ENCODE assay signal across 28 cellular contexts in genomic region chr1:69835924-69836323, GRCh38.
"Had no signal": no experiment of that assay in that cellular context is flagged by ENCODE, and none has a peak within 500 bp of the region (broad histone marks: within the 10 kb centered on the region; RNA-seq: fewer than 3 reads in every experiment).

No MANE protein-coding gene starts in this region.

- H3K4me1 ChIP-seq: colonic mucosa, esophagus muscularis mucosa, foreskin keratinocyte, parathyroid adenoma, right atrium auricular region, stomach, tibial artery had no signal

- H3K36me3 ChIP-seq: colonic mucosa, esophagus muscularis mucosa, neutrophil, right atrium auricular region, stomach, tibial artery had no signal

- FAIRE-seq: endothelial cell of umbilical vein, keratinocyte had no signal

- H3K9ac ChIP-seq: parathyroid adenoma had no signal

- H3K4me1 Mint-ChIP-seq: endodermal cell; naive thymus-derived CD8-positive, alpha-beta T cell; nephron progenitor cell; stimulated activated effector memory CD8-positive, alpha-beta T cell treated with anti-CD3 and anti-CD28 coated beads, Interleukin-12 subunit alpha, Interleukin-12 subunit beta, amount 100 ng/mL, for 72 hours had no signal

- ATAC-seq: foreskin keratinocyte; left lobe of liver; naive thymus-derived CD8-positive, alpha-beta T cell; sciatic nerve; stimulated activated effector memory CD8-positive, alpha-beta T cell treated with anti-CD3 and anti-CD28 coated beads, Interleukin-12 subunit alpha, Interleukin-12 subunit beta, amount 100 ng/mL, for 72 hours had no signal

- H3K4me3 ChIP-seq: colonic mucosa, esophagus muscularis mucosa, lung, right atrium auricular region, stomach, tibial artery had no signal

- H3K79me2 ChIP-seq: parathyroid adenoma had no signal

- H3K27ac Mint-ChIP-seq: dendritic cell treated with granulocyte-macrophage colony-stimulating factor and Interleukin-4, amounts not matched to agents 40 ng/mL and 50 ng/mL, for 4 days; endodermal cell; naive thymus-derived CD8-positive, alpha-beta T cell; nephron progenitor cell; progenitor cell of endocrine pancreas; stimulated activated effector memory CD8-positive, alpha-beta T cell treated with anti-CD3 and anti-CD28 coated beads, Interleukin-12 subunit alpha, Interleukin-12 subunit beta, amount 100 ng/mL, for 72 hours; type B pancreatic cell had no signal

- DNase-seq: central memory CD4-positive, alpha-beta T cell; colonic mucosa; effector CD8-positive, alpha-beta T cell; endodermal cell; foreskin keratinocyte; hypothalamus; mesendoderm; midbrain; naive thymus-derived CD8-positive, alpha-beta T cell; nephron progenitor cell; stimulated activated CD4-positive, alpha-beta T cell treated with anti-CD3 and anti-CD28 coated beads, Interleukin-2, amount 100 ng/mL, for 24 hours; stimulated activated CD4-positive, alpha-beta T cell treated with anti-CD3 and anti-CD28 coated beads, Interleukin-4, amount 100 ng/mL, for 24 hours; stimulated activated naive CD4-positive, alpha-beta T cell treated with Interleukin-2 at 50 U/mL for 16 hours; stomach; tibial artery had no signal

- H3K9me3 ChIP-seq: colonic mucosa, esophagus muscularis mucosa, neutrophil, right atrium auricular region, tibial artery had no signal

- H3K27me3 Mint-ChIP-seq: dendritic cell treated with granulocyte-macrophage colony-stimulating factor and Interleukin-4, amounts not matched to agents 40 ng/mL and 50 ng/mL, for 4 days; naive thymus-derived CD8-positive, alpha-beta T cell; progenitor cell of endocrine pancreas; type B pancreatic cell had no signal

- H3K27ac ChIP-seq: colonic mucosa, esophagus muscularis mucosa, foreskin keratinocyte, neutrophil, parathyroid adenoma, right atrium auricular region, stomach, tibial artery had no signal

- H3K36me3 Mint-ChIP-seq: stimulated activated effector memory CD8-positive, alpha-beta T cell treated with anti-CD3 and anti-CD28 coated beads, Interleukin-12 subunit alpha, Interleukin-12 subunit beta, amount 100 ng/mL, for 72 hours; type B pancreatic cell had no signal

- H3K4me3 Mint-ChIP-seq: dendritic cell treated with granulocyte-macrophage colony-stimulating factor and Interleukin-4, amounts not matched to agents 40 ng/mL and 50 ng/mL, for 4 days; endodermal cell; naive thymus-derived CD8-positive, alpha-beta T cell; nephron progenitor cell; stimulated activated effector memory CD8-positive, alpha-beta T cell treated with anti-CD3 and anti-CD28 coated beads, Interleukin-12 subunit alpha, Interleukin-12 subunit beta, amount 100 ng/mL, for 72 hours; type B pancreatic cell had no signal

- H3K27me3 ChIP-seq: colonic mucosa, esophagus muscularis mucosa, foreskin keratinocyte, neutrophil, right atrium auricular region, stomach, tibial artery had no signal

- H2AFZ ChIP-seq: parathyroid adenoma had no signal

- H3K9me3 Mint-ChIP-seq: endodermal cell, nephron progenitor cell had no signal
